In the genomic region with DNA sequence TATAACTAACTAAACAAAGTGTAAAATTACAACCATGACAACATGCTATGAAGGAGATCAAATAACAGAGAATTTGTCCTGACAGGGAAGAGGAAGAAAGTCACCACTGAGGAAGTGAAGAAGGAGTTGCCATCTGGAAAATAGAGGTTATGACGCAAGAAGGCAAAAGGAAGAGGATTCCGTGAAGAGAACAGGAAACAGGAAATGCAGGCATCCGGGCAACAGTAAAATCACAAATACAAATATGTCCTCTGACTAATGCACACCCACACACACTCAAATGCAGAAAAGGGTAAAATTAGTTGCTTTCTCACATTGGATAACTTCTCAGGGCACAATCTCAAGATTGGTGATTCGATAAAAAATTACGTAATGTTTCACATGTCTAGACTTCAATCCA, we compare ENCODE assay signal across 18 cellular contexts.
DNase-seq lines count a peak whose midpoint lies in the region; ATAC-seq and TF ChIP-seq lines count a peak whose summit lies in the region.
"Had no signal": no experiment of that assay in that cellular context is flagged by ENCODE, and none has a peak within 500 bp of the region (broad histone marks: within the 10 kb centered on the region; RNA-seq: fewer than 3 reads in every experiment).

No MANE protein-coding gene starts in this region.

- TF ChIP-seq CTCF in foreskin keratinocyte (conservative IDR thresholded peaks at IDR 0.05): no peak

- H3K27ac ChIP-seq in foreskin keratinocyte: no peak overlapping the region
- H3K27ac ChIP-seq: heart left ventricle, right atrium auricular region, SJSA1 had no signal

- peaks cover 2% of the 10 kb centered on the region for H3K36me3 Mint-ChIP-seq in activated CD8-positive, alpha-beta T cell treated with anti-CD3 and anti-CD28 coated beads, Interleukin-2, amount 10 ng/mL, durations not matched to agents 7 days and 5 days (ENCODE audit: low read depth)

- peak; percentile 1 for DNase-seq in CD1c-positive myeloid dendritic cell (ENCODE audit: extremely low spot score)
- peak; percentile 58 to 69 for DNase-seq in Kasumi-1 (lab: John Stamatoyannopoulos, UW)
- no peak for DNase-seq in activated CD8-positive, alpha-beta T cell treated with anti-CD3 and anti-CD28 coated beads, Interleukin-2, amount 10 ng/mL, durations not matched to agents 7 days and 5 days
- DNase-seq in foreskin keratinocyte: no peak
- no peak for DNase-seq in NOMO-1 treated with DMSO at 0.1 percent for 48 hours (lab: John Stamatoyannopoulos, UW; ENCODE audit: unreplicated experiment)
- no peak for DNase-seq in SW480 (ENCODE audit: low spot score)
- DNase-seq: activated CD4-positive, CD25-positive, alpha-beta regulatory T cell; amniotic stem cell; heart left ventricle; NCI-H1436 treated with DMSO at 0.1 percent for 48 hours; NCI-H748 treated with DMSO at 0.1 percent for 48 hours had no signal

- no peak overlapping the region for H3K4me3 Mint-ChIP-seq in activated CD8-positive, alpha-beta T cell treated with anti-CD3 and anti-CD28 coated beads, Interleukin-2, amount 10 ng/mL, durations not matched to agents 7 days and 5 days
- H3K4me3 Mint-ChIP-seq: B cell, nephron had no signal

- ATAC-seq in activated CD8-positive, alpha-beta T cell treated with anti-CD3 and anti-CD28 coated beads, Interleukin-2, amount 10 ng/mL, durations not matched to agents 7 days and 5 days: no peak
- peak; percentile 76 for ATAC-seq in foreskin keratinocyte
- ATAC-seq in HG02870 (IDR thresholded peaks at IDR 0.05; ENCODE audit: unreplicated experiment): no peak
- no peak for ATAC-seq in GM19023 (IDR thresholded peaks at IDR 0.05; ENCODE audit: unreplicated experiment)
- ATAC-seq: left lobe of liver had no signal

- POLR2A ChIA-PET in activated CD8-positive, alpha-beta T cell treated with anti-CD3 and anti-CD28 coated beads, Interleukin-2, amount 10 ng/mL, durations not matched to agents 7 days and 5 days (lab: Charles Lee): no interaction called here

- H3K27me3 ChIP-seq in foreskin keratinocyte: no peaks in the 10 kb centered on the region
- H3K27me3 ChIP-seq: heart left ventricle, right atrium auricular region, SJSA1 had no signal

- CTCF ChIA-PET in activated CD8-positive, alpha-beta T cell treated with anti-CD3 and anti-CD28 coated beads, Interleukin-2, amount 10 ng/mL, durations not matched to agents 7 days and 5 days (lab: Charles Lee): no interaction called here

- H3K4me1 ChIP-seq in foreskin keratinocyte: peaks cover 10% of the 10 kb centered on the region
- H3K4me1 ChIP-seq: heart left ventricle, right atrium auricular region, SJSA1 had no signal

- peak overlapping the region; percentile 36 for H3K27ac Mint-ChIP-seq in activated CD8-positive, alpha-beta T cell treated with anti-CD3 and anti-CD28 coated beads, Interleukin-2, amount 10 ng/mL, durations not matched to agents 7 days and 5 days
- H3K27ac Mint-ChIP-seq: B cell, nephron had no signal

- H3K4me1 Mint-ChIP-seq in activated CD8-positive, alpha-beta T cell treated with anti-CD3 and anti-CD28 coated beads, Interleukin-2, amount 10 ng/mL, durations not matched to agents 7 days and 5 days (ENCODE audit: low read depth): peaks cover 7% of the 10 kb centered on the region
- H3K4me1 Mint-ChIP-seq: B cell had no signal

- H3K27me3 Mint-ChIP-seq in activated CD8-positive, alpha-beta T cell treated with anti-CD3 and anti-CD28 coated beads, Interleukin-2, amount 10 ng/mL, durations not matched to agents 7 days and 5 days (ENCODE audit: low read depth): no peaks in the 10 kb centered on the region
- H3K27me3 Mint-ChIP-seq: B cell had no signal

- H3K9me3 Mint-ChIP-seq in activated CD8-positive, alpha-beta T cell treated with anti-CD3 and anti-CD28 coated beads, Interleukin-2, amount 10 ng/mL, durations not matched to agents 7 days and 5 days (ENCODE audit: insufficient read depth): no peaks in the 10 kb centered on the region

Comparison
In these comparisons a context has a peak if more than half of its experiments do, and no peak if none do; other contexts are left out.
1. DNase-seq: peak in CD1c-positive myeloid dendritic cell (single experiment) and Kasumi-1 (2 of 2); none in activated CD8-positive, alpha-beta T cell treated with anti-CD3 and anti-CD28 coated beads, Interleukin-2, amount 10 ng/mL, durations not matched to agents 7 days and 5 days (single experiment), foreskin keratinocyte (0 of 2), NOMO-1 treated with DMSO at 0.1 percent for 48 hours (single experiment) and SW480 (single experiment).